In the genomic region with DNA sequence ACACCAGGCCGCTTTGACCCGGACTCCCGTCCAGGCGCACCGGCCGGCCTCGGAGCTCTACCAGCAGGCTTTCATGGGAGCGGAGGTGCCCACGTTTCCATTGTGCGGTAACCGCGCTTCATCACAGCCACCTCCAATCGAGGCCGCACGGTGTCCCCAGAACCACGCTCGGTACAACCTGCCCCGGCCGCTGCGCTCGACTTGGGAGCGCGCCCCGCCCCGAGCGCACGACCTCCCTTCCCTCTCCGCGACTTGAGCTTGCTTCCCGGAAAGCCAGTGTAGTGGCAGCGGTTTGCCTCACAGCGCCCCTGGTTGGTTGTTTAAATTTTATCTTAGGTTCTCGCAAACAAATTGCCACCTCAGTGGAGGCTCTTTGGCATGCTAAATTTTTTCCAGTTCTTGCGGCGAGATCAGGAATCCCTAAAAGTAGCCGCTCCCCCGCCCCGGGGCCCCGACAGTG, we compare ENCODE assay signal across 8 cellular contexts. TPM values are rescaled to one million over a fixed set of nuclear protein-coding genes. Genes with fewer than 3 reads are reported as not detected.
DNase-seq lines count a peak whose midpoint lies in the region; ATAC-seq and TF ChIP-seq lines count a peak whose summit lies in the region.

No MANE protein-coding gene starts in this region.

- H3K4me1 Mint-ChIP-seq in activated naive CD4-positive, alpha-beta T cell treated with anti-CD3 and anti-CD28 coated beads, Interleukin-2, amount 50 U/mL, for 24 hours = peaks cover 17% of the 10 kb centered on the region
- H3K4me1 Mint-ChIP-seq in progenitor cell of endocrine pancreas (ENCODE audit: low read depth) = peaks cover 18% of the 10 kb centered on the region

- H3K4me1 ChIP-seq in heart left ventricle = peaks cover 0 to 53% (median 22%) of the 10 kb centered on the region in 12 donors

- peak; percentile 32 for ATAC-seq in HG02763 (IDR thresholded peaks at IDR 0.05; ENCODE audit: unreplicated experiment)
- peak; percentile 68 to 79 (median 76) for ATAC-seq in heart left ventricle
- no peak for ATAC-seq in GM21423 (IDR thresholded peaks at IDR 0.05; ENCODE audit: unreplicated experiment)

- no peaks in the 10 kb centered on the region for H3K9me3 Mint-ChIP-seq in activated naive CD4-positive, alpha-beta T cell treated with anti-CD3 and anti-CD28 coated beads, Interleukin-2, amount 50 U/mL, for 24 hours
- H3K9me3 Mint-ChIP-seq in progenitor cell of endocrine pancreas (ENCODE audit: low read depth) = no peaks in the 10 kb centered on the region

- peak; percentile 69 for DNase-seq in activated effector memory CD4-positive, alpha-beta T cell treated with anti-CD3 and anti-CD28 coated beads, Interleukin-2, amount 50 U/mL, for 16 hours
- no peak for DNase-seq in activated effector memory CD4-positive, alpha-beta T cell treated with Interleukin-2 at 50 U/mL for 16 hours
- DNase-seq in NCI-H2227 (lab: John Stamatoyannopoulos, UW; ENCODE audit: unreplicated experiment) (peak; percentile 81), heart left ventricle (peak; percentile 76 to 85 (median 77)), progenitor cell of endocrine pancreas (ENCODE audit: low spot score, unreplicated experiment) (peak; percentile 48)

- H3K36me3 Mint-ChIP-seq in activated naive CD4-positive, alpha-beta T cell treated with anti-CD3 and anti-CD28 coated beads, Interleukin-2, amount 50 U/mL, for 24 hours = no peaks in the 10 kb centered on the region
- peaks cover 1% of the 10 kb centered on the region for H3K36me3 Mint-ChIP-seq in progenitor cell of endocrine pancreas (ENCODE audit: insufficient read depth)

- H3K36me3 ChIP-seq in heart left ventricle = peaks cover 0 to 1% (median 0%) of the 10 kb centered on the region in 9 donors

- H3K27ac ChIP-seq in heart left ventricle = peak overlapping the region; percentile 78 to 97 (median 93)

- H3K27ac Mint-ChIP-seq in activated naive CD4-positive, alpha-beta T cell treated with anti-CD3 and anti-CD28 coated beads, Interleukin-2, amount 50 U/mL, for 24 hours = peak overlapping the region; percentile 80
- peak overlapping the region; percentile 71 for H3K27ac Mint-ChIP-seq in progenitor cell of endocrine pancreas

- WGBS in heart left ventricle, 4 donors = 0 to 1% (median 0%) methylated on average over 6 to 39 of the region's 39 CpGs

- H3K9me3 ChIP-seq in heart left ventricle = no peaks in the 10 kb centered on the region

- peaks cover 0 to 57% (median 32%) of the 10 kb centered on the region in 9 donors for H3K27me3 ChIP-seq in heart left ventricle

- peak overlapping the region; percentile 38 for H3K4me3 Mint-ChIP-seq in activated naive CD4-positive, alpha-beta T cell treated with anti-CD3 and anti-CD28 coated beads, Interleukin-2, amount 50 U/mL, for 24 hours
- H3K4me3 Mint-ChIP-seq in progenitor cell of endocrine pancreas (ENCODE audit: low read depth) = peak overlapping the region; percentile 77

- H3K27me3 Mint-ChIP-seq in activated naive CD4-positive, alpha-beta T cell treated with anti-CD3 and anti-CD28 coated beads, Interleukin-2, amount 50 U/mL, for 24 hours = peaks cover 28% of the 10 kb centered on the region
- H3K27me3 Mint-ChIP-seq in progenitor cell of endocrine pancreas = peaks cover 73% of the 10 kb centered on the region

- intact Hi-C loops in heart left ventricle (cut with DNase I) = loop anchor here in 9 of 10 donors (1.0 to 10.0 kb wide), 9 partner anchors 21 to 199 kb away; no protein-coding TSS in a partner anchor

- no peak for TF ChIP-seq POLR2A in heart left ventricle (IDR thresholded peaks at IDR 0.05)

- peak in 7 of 12 donors; percentile 19 to 44 (median 37) for TF ChIP-seq CTCF in heart left ventricle (IDR thresholded peaks at IDR 0.05)
- TF ChIP-seq CTCF in progenitor cell of endocrine pancreas (IDR thresholded peaks at IDR 0.05; ENCODE audit: unreplicated experiment) = peak; percentile 68

- peak overlapping the region; percentile 30 to 77 (median 65) for H3K4me3 ChIP-seq in heart left ventricle

RNA-seq across cellular contexts. Expression of gene CYP1B1, which starts 0.3 kb away (rescaled TPM):
- total RNA-seq in heart left ventricle (10 to 100 TPM; 11.2 to 68.8 (median 24.5) TPM), progenitor cell of endocrine pancreas (1.1 and 1.6 TPM in 2 replicates)
- 1 to 10 TPM; 3.9 to 8.9 TPM for polyA plus RNA-seq in heart left ventricle
